Comparison of ENCODE assay signal across 8 cellular contexts in genomic region chr2:147843421-147843863, GRCh38. TPM values are rescaled to one million over a fixed set of nuclear protein-coding genes. Genes with fewer than 3 reads are reported as not detected.
A peak's percentile ranks its signal among the peaks of the same experiment; 100 is the strongest.
DNase-seq lines count a peak whose midpoint lies in the region; TF ChIP-seq lines count a peak whose summit lies in the region.

No MANE protein-coding gene starts in this region.

- no peaks in the 10 kb centered on the region for H3K27me3 ChIP-seq in MG63
- H3K27me3 ChIP-seq in neural cell (ENCODE audit: insufficient read depth, low read depth, low read length), result no peaks in the 10 kb centered on the region

- H3K79me2 ChIP-seq in neural cell (replicated peaks; ENCODE audit: insufficient read depth, low read length), result peaks cover 33% of the 10 kb centered on the region

- H4K20me1 ChIP-seq in neural cell (ENCODE audit: insufficient read depth), result no peaks in the 10 kb centered on the region

- no peak for TF ChIP-seq CTCF in CD14-positive monocyte (IDR thresholded peaks at IDR 0.05)
- TF ChIP-seq CTCF in neural cell (IDR thresholded peaks at IDR 0.05; ENCODE audit: poor library complexity, severe bottlenecking), result no peak

- DNase-seq in CD14-positive monocyte (ENCODE audit: low spot score), result no peak
- DNase-seq in MG63, result no peak
- DNase-seq in dedifferentiated amniotic fluid mesenchymal stem cell (ENCODE audit: extremely low spot score), result peak; percentile 40
- no peak for DNase-seq in GM03348 (ENCODE audit: low spot score)
- no peak for DNase-seq in A172 (ENCODE audit: low spot score)
- DNase-seq in SHP77 treated with DMSO at 0.1 percent for 48 hours (lab: John Stamatoyannopoulos, UW), result no peak
- no peak for DNase-seq in NCI-H2107 treated with DMSO at 0.1 percent for 48 hours (lab: John Stamatoyannopoulos, UW; ENCODE audit: unreplicated experiment)

- H3K9me3 ChIP-seq in MG63 (no peaks in the 10 kb centered on the region), neural cell (ENCODE audit: low read length) (no peaks in the 10 kb centered on the region)

- H3K9me2 ChIP-seq in neural cell (ENCODE audit: insufficient read depth, low read length), result no peaks in the 10 kb centered on the region

- TF ChIP-seq EP300 in neural cell (conservative IDR thresholded peaks at IDR 0.05; ENCODE audit: poor library complexity, severe bottlenecking), result no peak

- H3K27me3 Mint-ChIP-seq in CD14-positive monocyte (ENCODE audit: low read depth in 3 of 3), result peaks cover 56 to 78% (median 57%) of the 10 kb centered on the region in 3 donors

- peak overlapping the region; percentile 9 to 89 (median 78) for H3K27ac Mint-ChIP-seq in CD14-positive monocyte

- H3K4me3 ChIP-seq in MG63 (peak overlapping the region; percentile 85), neural cell (ENCODE audit: low read length) (peak overlapping the region; percentile 82)

- H3K36me3 ChIP-seq in MG63, result no peaks in the 10 kb centered on the region
- no peaks in the 10 kb centered on the region for H3K36me3 ChIP-seq in neural cell (ENCODE audit: insufficient read depth, low read length)

- peak overlapping the region; percentile 98 for H3K9ac ChIP-seq in neural cell (ENCODE audit: low read length)

- H3K27ac ChIP-seq in neural cell (ENCODE audit: low read length), result peak overlapping the region; percentile 96

- H2AFZ ChIP-seq in neural cell (ENCODE audit: low read depth, low read length), result peak overlapping the region; percentile 80

- peak overlapping the region; percentile 91 to 95 for H3K4me3 Mint-ChIP-seq in CD14-positive monocyte

- intact Hi-C loops in CD14-positive monocyte (cut with micrococcal nuclease), result loop anchor here (5.0 to 10.0 kb wide), 2 partner anchors 211 to 279 kb away; no protein-coding TSS in a partner anchor

- no peak for TF ChIP-seq RAD21 in neural cell (conservative IDR thresholded peaks at IDR 0.05)

- H3K36me3 Mint-ChIP-seq in CD14-positive monocyte, result no peaks in the 10 kb centered on the region

- peaks cover 38% of the 10 kb centered on the region for H3K4me1 Mint-ChIP-seq in CD14-positive monocyte

- H3K9me3 Mint-ChIP-seq in CD14-positive monocyte, result peaks cover 0 to 11% (median 5%) of the 10 kb centered on the region in 7 donors

- no peaks in the 10 kb centered on the region for H3F3A ChIP-seq in neural cell (ENCODE audit: insufficient read depth, low read length, poor library complexity, severe bottlenecking)

- peak overlapping the region; percentile 65 for H3K4me2 ChIP-seq in neural cell (ENCODE audit: low read length)

TF ChIP-seq in neural cell, 6 proteins besides CTCF, POLR2A, EP300 and RAD21:
- no peak for TF ChIP-seq MXI1 (conservative IDR thresholded peaks at IDR 0.05; ENCODE audit: poor library complexity, severe bottlenecking)
- no peak for TF ChIP-seq TAF1 (IDR thresholded peaks at IDR 0.05; ENCODE audit: low read depth)
- TF ChIP-seq EZH2 (IDR thresholded peaks at IDR 0.05; ENCODE audit: borderline replicate concordance, insufficient read depth, low read length, poor library complexity, severe bottlenecking), result no peak
- no peak for TF ChIP-seq POLR2AphosphoS5 (IDR thresholded peaks at IDR 0.05)
- no peak for TF ChIP-seq SMC3 (conservative IDR thresholded peaks at IDR 0.05; ENCODE audit: poor library complexity)
- no peak for TF ChIP-seq REST (IDR thresholded peaks at IDR 0.05; ENCODE audit: borderline replicate concordance)

RNA-seq across cellular contexts. Expression of gene ACVR2A, which starts 1.4 kb away (rescaled TPM):
- polyA plus RNA-seq in CD14-positive monocyte, result 1 to 10 TPM; 2.6 to 3.7 TPM
- 4.1 and 16.9 TPM in 2 replicates for total RNA-seq in MG63 (2014; rRNA removed; shearing (Covaris generic); ENCODE audit: low replicate concordance)
- polyA plus RNA-seq in neural cell, result 139 TPM in 2 replicates
- polyA minus RNA-seq in neural cell, result 289 and 325 TPM in 2 replicates
- 3.6 and 5.5 TPM in 2 replicates for total RNA-seq in A172 (2014; rRNA removed; shearing (Covaris generic))
